Comparison of ENCODE assay signal across 17 cellular contexts in genomic region chr7:46349490-46349889, GRCh38.
A peak's percentile ranks its signal among the peaks of the same experiment; 100 is the strongest.
DNase-seq lines count a peak whose midpoint lies in the region; ATAC-seq and TF ChIP-seq lines count a peak whose summit lies in the region.
"Had no signal": no experiment of that assay in that cellular context is flagged by ENCODE, and none has a peak within 500 bp of the region (broad histone marks: within the 10 kb centered on the region; RNA-seq: fewer than 3 reads in every experiment).

No MANE protein-coding gene starts in this region.

- no peak for TF ChIP-seq POLR2A in esophagus squamous epithelium (IDR thresholded peaks at IDR 0.05)

- no peaks in the 10 kb centered on the region for H3F3A ChIP-seq in SK-N-SH (replicated peaks; ENCODE audit: insufficient read depth)

- ATAC-seq in foreskin keratinocyte (no peak), HG03135 (IDR thresholded peaks at IDR 0.05; ENCODE audit: unreplicated experiment) (no peak)
- ATAC-seq: HCT116, K562 had no signal

- H3K9me3 ChIP-seq in SK-N-SH (no peaks in the 10 kb centered on the region), esophagus squamous epithelium (no peaks in the 10 kb centered on the region)
- H3K9me3 ChIP-seq: BE2C, Caco-2 had no signal

- H3K4me1 ChIP-seq in SK-N-SH (ENCODE audit: control insufficient read depth in 1 of 2, insufficient read depth in 2 of 2, low read depth in 1 of 2, low read length in 1 of 2) (peaks cover 0 to 16% of the 10 kb centered on the region in 2 experiments), foreskin keratinocyte (peaks cover 6% of the 10 kb centered on the region), esophagus squamous epithelium (no peaks in the 10 kb centered on the region)
- H3K4me1 ChIP-seq: BE2C, Caco-2 had no signal

- POLR2A ChIA-PET in SK-N-SH (lab: Yijun Ruan, JAX) (no interaction called here), RWPE1 (lab: Yijun Ruan, JAX; ENCODE audit: low non-redundant PET) (no interaction called here)

- no peaks in the 10 kb centered on the region for H4K20me1 ChIP-seq in SK-N-SH (ENCODE audit: insufficient read depth)

- H3K36me3 ChIP-seq in SK-N-SH (replicated peaks in 1 of 2; ENCODE audit: control insufficient read depth in 1 of 2, insufficient read depth in 2 of 2, low read length in 1 of 2) (no peaks in the 10 kb centered on the region), esophagus squamous epithelium (no peaks in the 10 kb centered on the region)
- H3K36me3 ChIP-seq: BE2C had no signal

- TF ChIP-seq CTCF in SK-N-SH (IDR thresholded peaks at IDR 0.05) (no peak), foreskin keratinocyte (conservative IDR thresholded peaks at IDR 0.05) (no peak), RWPE1 (conservative IDR thresholded peaks at IDR 0.05; ENCODE audit: low read depth) (no peak), esophagus squamous epithelium (IDR thresholded peaks at IDR 0.05) (no peak)

- peak overlapping the region; percentile 17; the same call in 1 of the 2 replicates for H2AFZ ChIP-seq in SK-N-SH (ENCODE audit: low read depth)

- WGBS in SK-N-SH (ENCODE audit: low lambda C conversion rate) = 35% methylated on average over 2 of the region's 2 CpGs
- 20 to 45% methylated on average over 2 of the region's 2 CpGs for WGBS in esophagus squamous epithelium, 2 donors

- H3K27ac ChIP-seq in SK-N-SH (ENCODE audit: low read depth in 2 of 2, low read length in 1 of 2) (peak overlapping the region in 1 of 2 experiments; percentile 0; a peak in 1 of 4 replicates), foreskin keratinocyte (peak overlapping the region; percentile 50), RWPE1 (no peak overlapping the region), esophagus squamous epithelium (no peak overlapping the region)
- H3K27ac ChIP-seq: C4-2B, HL-60 had no signal

- peak; percentile 8 to 79; a peak in 2 of 4 replicates for TF ChIP-seq EP300 in SK-N-SH (IDR thresholded peaks at IDR 0.05; ENCODE audit: borderline replicate concordance in 1 of 2, low read depth in 1 of 2, low read length in 1 of 2)

- CTCF ChIA-PET in SK-N-SH (lab: Yijun Ruan, JAX) = interaction anchor here (0.8 to 6.6 kb wide), 4 partner anchors 11 to 739 kb away, joined by 3 to 109 read pairs (median 11); partner anchors contain the start of gene IGFBP3
- CTCF ChIA-PET in RWPE1 (lab: Yijun Ruan, JAX) = interaction anchor here (0.6 to 1.1 kb wide), 3 partner anchors 9 to 432 kb away, joined by 3 to 4 read pairs (median 3); no protein-coding TSS in a partner anchor

- intact Hi-C loops in esophagus squamous epithelium (cut with DNase I) = no loop called here

- no peak overlapping the region for H3K9ac ChIP-seq in SK-N-SH

- no peaks in the 10 kb centered on the region for H3K9me2 ChIP-seq in SK-N-SH

- peak overlapping the region; percentile 11; the same call in 1 of the 2 replicates for H3K4me2 ChIP-seq in SK-N-SH

- no peaks in the 10 kb centered on the region for H3K79me2 ChIP-seq in SK-N-SH (ENCODE audit: insufficient read depth)

- no peak for TF ChIP-seq RAD21 in SK-N-SH (IDR thresholded peaks at IDR 0.05; ENCODE audit: low read length)

- DNase-seq in EH (ENCODE audit: low read depth) = peak; percentile 65
- DNase-seq in SK-N-SH = no peak
- DNase-seq in foreskin keratinocyte = no peak
- no peak for DNase-seq in RWPE1 (ENCODE audit: low spot score)
- no peak for DNase-seq in esophagus squamous epithelium (lab: John Stamatoyannopoulos, UW)
- DNase-seq: ACHN; BE2C; Caco-2; CD4-positive, alpha-beta T cell; GDM1; GOT3; H7 had no signal

- H3K27me3 ChIP-seq in SK-N-SH (ENCODE audit: insufficient read depth) (no peaks in the 10 kb centered on the region), foreskin keratinocyte (no peaks in the 10 kb centered on the region), esophagus squamous epithelium (no peaks in the 10 kb centered on the region)
- H3K27me3 ChIP-seq: BE2C had no signal

- no peak overlapping the region for H3K4me3 ChIP-seq in SK-N-SH (ENCODE audit: low read depth in 2 of 2, low read length in 1 of 2)
- H3K4me3 ChIP-seq in esophagus squamous epithelium = no peak overlapping the region
- H3K4me3 ChIP-seq: K562 had no signal

TF ChIP-seq in SK-N-SH, 30 proteins besides CTCF, POLR2A, EP300 and RAD21 (continues in another document):
- TF ChIP-seq RXRA (IDR thresholded peaks at IDR 0.05; ENCODE audit: borderline replicate concordance, low read depth) (peak; percentile 43; the same call in 1 of the 2 replicates), TEAD4 (IDR thresholded peaks at IDR 0.05; ENCODE audit: borderline replicate concordance, insufficient read depth) (peak; percentile 53; the same call in 1 of the 2 replicates), FOXJ3 (CRISPR knock-in tag; IDR thresholded peaks at IDR 0.05) (no peak), ZBTB33 (IDR thresholded peaks at IDR 0.05; ENCODE audit: borderline replicate concordance, low read depth) (no peak), POLR2AphosphoS5 (IDR thresholded peaks at IDR 0.05; ENCODE audit: low read depth, low read length) (no peak), SIN3A (IDR thresholded peaks at IDR 0.05; ENCODE audit: borderline replicate concordance, low read depth, low read length) (no peak), SMC3 (IDR thresholded peaks at IDR 0.05; ENCODE audit: low read depth, low read length) (no peak), REST (IDR thresholded peaks at IDR 0.05; ENCODE audit: low read depth, low read length) (no peak), TAF1 (IDR thresholded peaks at IDR 0.05; ENCODE audit: borderline replicate concordance, low read depth, low read length) (no peak), USF2 (IDR thresholded peaks at IDR 0.05; ENCODE audit: borderline replicate concordance, low read depth, low read length) (no peak), MAX (IDR thresholded peaks at IDR 0.05; ENCODE audit: low read depth) (no peak), RCOR1 (IDR thresholded peaks at IDR 0.05; ENCODE audit: low read length) (no peak), USF1 (IDR thresholded peaks at IDR 0.05; ENCODE audit: borderline replicate concordance, low read depth) (no peak), NFIC (IDR thresholded peaks at IDR 0.05; ENCODE audit: borderline replicate concordance) (peak; percentile 71; the same call in 1 of the 2 replicates), MXI1 (IDR thresholded peaks at IDR 0.05; ENCODE audit: low read depth, low read length) (no peak), JUND (IDR thresholded peaks at IDR 0.05) (peak; percentile 78), FOXM1 (IDR thresholded peaks at IDR 0.05; ENCODE audit: low read depth) (no peak), TCF12 (IDR thresholded peaks at IDR 0.05) (peak; percentile 78)
